In the genomic region with DNA sequence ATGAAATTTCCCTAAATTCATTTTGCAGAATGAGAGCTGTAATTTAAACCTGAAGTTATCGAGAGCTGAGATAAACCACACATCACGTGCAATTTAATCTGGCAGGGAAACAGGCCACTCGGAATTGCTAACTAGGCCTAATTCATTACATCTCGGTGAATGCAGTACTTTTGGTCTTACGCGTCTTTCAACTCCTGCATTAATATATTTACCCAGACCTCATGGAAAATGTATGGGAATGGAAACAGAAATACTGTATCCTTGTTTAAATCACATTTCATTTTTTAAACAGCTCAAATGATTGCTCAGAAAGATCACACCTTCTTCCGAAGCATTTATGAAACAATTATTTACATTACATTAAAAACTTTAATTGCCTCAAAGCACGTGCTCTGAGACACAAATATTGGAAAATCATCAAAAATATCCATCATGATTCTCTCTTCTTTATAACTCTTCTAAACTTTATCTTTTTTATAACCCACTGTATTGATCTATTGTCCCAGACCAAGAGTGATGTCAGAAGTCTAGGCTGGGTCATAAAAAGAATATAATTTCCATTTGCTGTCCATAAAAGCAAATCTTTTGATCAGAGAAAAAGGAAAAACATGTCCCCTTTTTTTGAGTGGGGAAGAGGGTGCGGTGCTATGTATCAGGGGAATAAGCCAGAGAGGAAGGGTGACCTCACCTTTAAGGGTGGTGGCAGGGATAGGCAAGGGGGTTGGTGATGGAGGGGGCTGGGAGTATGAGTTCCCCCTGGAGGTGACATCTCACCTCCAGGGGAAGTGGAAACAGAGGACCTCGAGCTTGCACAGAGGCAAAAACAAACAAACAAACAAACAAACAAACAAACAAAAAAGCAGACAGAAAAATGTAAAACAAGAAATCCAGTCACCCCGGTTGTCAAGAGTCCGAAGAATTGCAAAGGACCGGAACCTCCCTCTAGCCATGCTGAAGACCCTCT, we compare ENCODE assay signal across 19 cellular contexts. TPM values are rescaled to one million over a fixed set of nuclear protein-coding genes. Genes with fewer than 3 reads are reported as not detected.
DNase-seq lines count a peak whose midpoint lies in the region; ATAC-seq and TF ChIP-seq lines count a peak whose summit lies in the region.
"Had no signal": no experiment of that assay in that cellular context is flagged by ENCODE, and none has a peak within 500 bp of the region (broad histone marks: within the 10 kb centered on the region; RNA-seq: fewer than 3 reads in every experiment).

No MANE protein-coding gene starts in this region.

- no peak for TF ChIP-seq CTCF in CD8-positive, alpha-beta T cell (IDR thresholded peaks at IDR 0.05)
- no peak for TF ChIP-seq CTCF in WTC11 (IDR thresholded peaks at IDR 0.05)
- no peak for TF ChIP-seq CTCF in natural killer cell (IDR thresholded peaks at IDR 0.05)
- TF ChIP-seq CTCF in chondrocyte (IDR thresholded peaks at IDR 0.05), result no peak

- CTCF ChIA-PET in CD8-positive, alpha-beta T cell (lab: Charles Lee), result interaction anchor here (1.4 to 1.9 kb wide), 2 partner anchors 8 to 15 kb away, joined by 3 to 7 read pairs; no protein-coding TSS in a partner anchor
- CTCF ChIA-PET in WTC11 (lab: Charles Lee), result interaction anchor here (0.5 to 1.1 kb wide), 2 partner anchors 12 to 13 kb away, joined by 3 read pairs; no protein-coding TSS in a partner anchor

- no peaks in the 10 kb centered on the region for H3K9me3 ChIP-seq in CD4-positive, CD25-positive, alpha-beta regulatory T cell (ENCODE audit: control insufficient read depth in 2 of 2, low read length in 2 of 2)
- no peaks in the 10 kb centered on the region for H3K9me3 ChIP-seq in CD8-positive, alpha-beta T cell (ENCODE audit: low read length)
- H3K9me3 ChIP-seq in iPS-20b (ENCODE audit: insufficient read depth, low read depth, low read length) (no peaks in the 10 kb centered on the region), MG63 (no peaks in the 10 kb centered on the region)
- H3K9me3 ChIP-seq: gastrocnemius medialis, left lung, upper lobe of left lung had no signal

- no peak overlapping the region for H3K27ac ChIP-seq in CD4-positive, CD25-positive, alpha-beta regulatory T cell (ENCODE audit: insufficient read depth, low read length, poor library complexity, severe bottlenecking)
- H3K27ac ChIP-seq in CD8-positive, alpha-beta T cell (ENCODE audit: low read depth, low read length), result no peak overlapping the region
- no peak overlapping the region for H3K27ac ChIP-seq in iPS-20b (ENCODE audit: low read length)
- H3K27ac ChIP-seq: epithelial cell of prostate, gastrocnemius medialis, left lung, upper lobe of left lung had no signal

- POLR2A ChIA-PET in CD8-positive, alpha-beta T cell (lab: Charles Lee), result no interaction called here
- POLR2A ChIA-PET in WTC11 (lab: Charles Lee), result no interaction called here

- no peaks in the 10 kb centered on the region for H3K36me3 Mint-ChIP-seq in CD4-positive, CD25-positive, alpha-beta regulatory T cell
- H3K36me3 Mint-ChIP-seq in CD8-positive, alpha-beta T cell, result no peaks in the 10 kb centered on the region
- H3K36me3 Mint-ChIP-seq in WTC11 (no peaks in the 10 kb centered on the region), natural killer cell (no peaks in the 10 kb centered on the region), chondrocyte (ENCODE audit: low read depth) (no peaks in the 10 kb centered on the region)

- peaks cover 30% of the 10 kb centered on the region for H3K4me1 ChIP-seq in CD4-positive, CD25-positive, alpha-beta regulatory T cell (ENCODE audit: control insufficient read depth, insufficient read depth, low read length, poor library complexity, severe bottlenecking)
- H3K4me1 ChIP-seq in CD8-positive, alpha-beta T cell (ENCODE audit: insufficient read depth, low read length), result peaks cover 27% of the 10 kb centered on the region
- peaks cover 18% of the 10 kb centered on the region; the same call in 1 of the 2 replicates for H3K4me1 ChIP-seq in iPS-20b (ENCODE audit: insufficient read depth, low read length)

- peaks cover 66% of the 10 kb centered on the region for H3K27me3 Mint-ChIP-seq in CD4-positive, CD25-positive, alpha-beta regulatory T cell
- H3K27me3 Mint-ChIP-seq in CD8-positive, alpha-beta T cell (ENCODE audit: low read depth), result peaks cover 56% of the 10 kb centered on the region
- H3K27me3 Mint-ChIP-seq in WTC11 (ENCODE audit: low read depth) (peaks cover 36% of the 10 kb centered on the region), natural killer cell (ENCODE audit: low read depth in 2 of 2) (peaks cover 58 to 64% of the 10 kb centered on the region in 2 donors), chondrocyte (ENCODE audit: low read depth) (peaks cover 78% of the 10 kb centered on the region)

- H3K9ac ChIP-seq in iPS-20b (ENCODE audit: low read depth, low read length), result no peak overlapping the region

- DNase-seq in CD4-positive, CD25-positive, alpha-beta regulatory T cell, result no peak
- no peak for DNase-seq in CD8-positive, alpha-beta T cell
- no peak for DNase-seq in WTC11 (ENCODE audit: low spot score)
- DNase-seq in natural killer cell, result no peak
- no peak for DNase-seq in MG63
- DNase-seq in SIG-M5 treated with dmso at 0.1 percent for 504 hours (lab: John Stamatoyannopoulos, UW; ENCODE audit: unreplicated experiment), result no peak
- DNase-seq in chondrocyte (ENCODE audit: low spot score), result no peak
- DNase-seq: activated CD4-positive, alpha-beta T cell treated with anti-CD3 and anti-CD28 coated beads for 4 hours; DMS 273 treated with DMSO at 0.1 percent for 48 hours; gastrocnemius medialis; left lung; MM.1S; Right ventricle myocardium superior; stimulated activated naive CD4-positive, alpha-beta T cell; upper lobe of left lung had no signal

- peaks cover 25% of the 10 kb centered on the region for H3K27me3 ChIP-seq in CD4-positive, CD25-positive, alpha-beta regulatory T cell (ENCODE audit: control insufficient read depth, insufficient read depth, low read length)
- peaks cover 30% of the 10 kb centered on the region for H3K27me3 ChIP-seq in CD8-positive, alpha-beta T cell (ENCODE audit: insufficient read depth, low read length)
- H3K27me3 ChIP-seq in iPS-20b (ENCODE audit: insufficient read depth, low read length), result peaks cover 46% of the 10 kb centered on the region
- peaks cover 70% of the 10 kb centered on the region for H3K27me3 ChIP-seq in MG63

- no peaks in the 10 kb centered on the region for H3K9me3 Mint-ChIP-seq in CD4-positive, CD25-positive, alpha-beta regulatory T cell
- no peaks in the 10 kb centered on the region for H3K9me3 Mint-ChIP-seq in CD8-positive, alpha-beta T cell
- H3K9me3 Mint-ChIP-seq in WTC11 (no peaks in the 10 kb centered on the region), natural killer cell (no peaks in the 10 kb centered on the region), chondrocyte (ENCODE audit: low read depth) (no peaks in the 10 kb centered on the region)

- peak overlapping the region in 3 of 4 donors; percentile 63 to 76 (median 74) for H3K4me3 Mint-ChIP-seq in CD4-positive, CD25-positive, alpha-beta regulatory T cell
- H3K4me3 Mint-ChIP-seq in CD8-positive, alpha-beta T cell, result peak overlapping the region; percentile 52
- peak overlapping the region; percentile 68 for H3K4me3 Mint-ChIP-seq in WTC11
- no peak overlapping the region for H3K4me3 Mint-ChIP-seq in natural killer cell
- H3K4me3 Mint-ChIP-seq in chondrocyte (ENCODE audit: unreplicated experiment), result no peak overlapping the region

- peaks cover 0 to 30% (median 15%) of the 10 kb centered on the region in 4 donors for H3K4me1 Mint-ChIP-seq in CD4-positive, CD25-positive, alpha-beta regulatory T cell
- peaks cover 24% of the 10 kb centered on the region for H3K4me1 Mint-ChIP-seq in CD8-positive, alpha-beta T cell (ENCODE audit: low read depth)
- peaks cover 46% of the 10 kb centered on the region for H3K4me1 Mint-ChIP-seq in WTC11
- H3K4me1 Mint-ChIP-seq in natural killer cell, result peaks cover 0 to 6% of the 10 kb centered on the region in 2 donors
- peaks cover 16% of the 10 kb centered on the region for H3K4me1 Mint-ChIP-seq in chondrocyte (ENCODE audit: low read depth)

- intact Hi-C loops in CD8-positive, alpha-beta T cell (cut with DNase I, micrococcal nuclease), result no loop called here
- intact Hi-C loops in natural killer cell (cut with micrococcal nuclease), result no loop called here

- H3K27ac Mint-ChIP-seq in CD4-positive, CD25-positive, alpha-beta regulatory T cell, result no peak overlapping the region
- H3K27ac Mint-ChIP-seq in CD8-positive, alpha-beta T cell, result no peak overlapping the region
- H3K27ac Mint-ChIP-seq in WTC11 (no peak overlapping the region), natural killer cell (no peak overlapping the region), chondrocyte (ENCODE audit: unreplicated experiment) (no peak overlapping the region)

- no peaks in the 10 kb centered on the region for H3K36me3 ChIP-seq in CD4-positive, CD25-positive, alpha-beta regulatory T cell (ENCODE audit: control insufficient read depth, insufficient read depth, low read length)
- H3K36me3 ChIP-seq in CD8-positive, alpha-beta T cell (ENCODE audit: insufficient read depth, low read length), result no peaks in the 10 kb centered on the region
- no peaks in the 10 kb centered on the region for H3K36me3 ChIP-seq in iPS-20b (ENCODE audit: insufficient read depth, low read depth, low read length)
- H3K36me3 ChIP-seq in MG63, result no peaks in the 10 kb centered on the region
- H3K36me3 ChIP-seq: gastrocnemius medialis, left lung, upper lobe of left lung had no signal

- no peak for ATAC-seq in CD4-positive, CD25-positive, alpha-beta regulatory T cell (ENCODE audit: low read depth in 2 of 2)
- ATAC-seq in CD8-positive, alpha-beta T cell, result no peak
- ATAC-seq in WTC11, result no peak
- ATAC-seq in natural killer cell, result no peak
- ATAC-seq: gastrocnemius medialis, left lung had no signal

- no peak overlapping the region for H3K4me3 ChIP-seq in CD4-positive, CD25-positive, alpha-beta regulatory T cell (ENCODE audit: low read depth, low read length)
- H3K4me3 ChIP-seq in CD8-positive, alpha-beta T cell (ENCODE audit: low read depth, low read length), result peak overlapping the region; percentile 27
- H3K4me3 ChIP-seq in iPS-20b (ENCODE audit: low read length) (0 out of 2 replicates have a peak overlapping the region, but pooled peaks have one; percentile 75), MG63 (no peak overlapping the region)
- H3K4me3 ChIP-seq: left lung, upper lobe of left lung had no signal

TF ChIP-seq in WTC11, 78 proteins besides CTCF, POLR2A, EP300 and RAD21 (continues in another document):
- TF ChIP-seq RORB (CRISPR knock-in tag; IDR thresholded peaks at IDR 0.05), result no peak

RNA-seq across cellular contexts. Expression of a gene that starts 1.7 kb away (rescaled TPM):
- 0.35 TPM for total RNA-seq in CD4-positive, CD25-positive, alpha-beta regulatory T cell
- polyA plus RNA-seq in CD4-positive, CD25-positive, alpha-beta regulatory T cell, result not detected
- under 1 TPM; 0.14 to 0.19 TPM for total RNA-seq in CD8-positive, alpha-beta T cell
- total RNA-seq in WTC11 (2021) (5.9 to 6.9 TPM (median 6.3 TPM) in 3 replicates), natural killer cell (under 1 TPM in 1 of 3 donors, not detected in 2; 0.08 TPM), chondrocyte (not detected in 3 replicates)
- total RNA-seq in MG63 (2014; rRNA removed; shearing (Covaris generic); ENCODE audit: low replicate concordance), result not detected in 2 replicates
- total RNA-seq: renal cortical epithelial cell; Right ventricle myocardium superior; T-helper 2 cell treated with Interferon-gamma antibody and Interleukin-4, amounts not matched to agents 100 ng/mL and 5 ng/mL, for 36 hours had no signal

Comparison
In these comparisons a context has a peak if more than half of its experiments do, and no peak if none do; other contexts are left out.
1. H3K4me3 ChIP-seq: peak in CD8-positive, alpha-beta T cell (single experiment) and iPS-20b (single experiment); none in CD4-positive, CD25-positive, alpha-beta regulatory T cell (single experiment) and MG63 (single experiment).
2. H3K4me3 Mint-ChIP-seq: peak in CD4-positive, CD25-positive, alpha-beta regulatory T cell (3 of 4), CD8-positive, alpha-beta T cell (single experiment) and WTC11 (single experiment); none in natural killer cell (single experiment) and chondrocyte (single experiment).